Comparison of ENCODE assay signal across 1 cellular context in the genomic region with DNA sequence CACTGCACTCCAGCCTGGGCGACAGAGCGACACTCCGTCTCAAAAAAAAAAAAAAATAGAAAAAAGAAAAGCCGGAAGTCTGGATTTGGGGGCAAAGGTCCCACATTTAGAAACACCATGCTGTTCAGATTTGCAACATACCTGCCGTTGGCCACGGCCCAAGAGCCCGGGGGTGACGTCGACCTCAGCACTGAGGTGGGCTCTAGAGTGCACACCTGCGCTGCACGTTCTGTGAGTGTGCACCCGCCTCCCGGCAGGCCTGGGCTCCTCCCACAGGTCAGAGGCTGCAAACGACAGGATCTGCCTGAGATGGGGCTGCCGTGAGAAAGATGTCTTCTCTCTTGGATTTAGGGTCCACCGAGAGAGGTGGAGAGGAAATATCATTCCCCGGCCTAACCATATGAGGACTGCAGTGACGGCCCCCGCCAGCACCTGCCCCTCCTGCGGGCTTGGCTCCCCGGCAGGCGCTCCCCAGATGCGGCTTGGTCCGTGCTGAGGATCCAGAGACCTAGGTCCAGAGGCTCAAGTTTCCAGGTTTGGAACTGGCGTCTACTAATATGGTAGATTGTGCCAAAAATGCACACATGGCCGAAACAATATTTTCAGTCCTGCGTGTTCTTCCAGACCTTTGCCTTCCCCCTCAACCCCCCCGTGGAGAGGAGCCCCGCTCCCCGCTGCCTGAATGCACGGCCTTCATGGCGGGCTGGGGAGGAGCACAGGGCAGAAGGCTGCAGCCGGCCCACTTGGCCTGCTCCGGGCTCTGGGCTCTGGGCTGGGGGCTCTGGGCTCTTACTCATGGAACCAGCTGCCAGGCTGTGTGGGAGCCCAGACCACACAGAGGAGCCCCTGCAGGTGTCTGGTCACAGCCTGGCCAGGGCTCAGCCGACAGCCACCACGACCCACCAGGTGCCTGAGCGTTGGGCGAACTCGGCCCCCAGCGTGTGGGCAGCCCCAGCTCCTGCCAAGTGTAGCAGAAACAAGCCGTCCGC.
TF ChIP-seq lines count a peak whose summit lies in the region.

No MANE protein-coding gene starts in this region.

TF ChIP-seq in GM23338, 12 proteins besides CTCF, POLR2A, EP300 and RAD21 (continued from another document):
- TF ChIP-seq, protein P1, sequence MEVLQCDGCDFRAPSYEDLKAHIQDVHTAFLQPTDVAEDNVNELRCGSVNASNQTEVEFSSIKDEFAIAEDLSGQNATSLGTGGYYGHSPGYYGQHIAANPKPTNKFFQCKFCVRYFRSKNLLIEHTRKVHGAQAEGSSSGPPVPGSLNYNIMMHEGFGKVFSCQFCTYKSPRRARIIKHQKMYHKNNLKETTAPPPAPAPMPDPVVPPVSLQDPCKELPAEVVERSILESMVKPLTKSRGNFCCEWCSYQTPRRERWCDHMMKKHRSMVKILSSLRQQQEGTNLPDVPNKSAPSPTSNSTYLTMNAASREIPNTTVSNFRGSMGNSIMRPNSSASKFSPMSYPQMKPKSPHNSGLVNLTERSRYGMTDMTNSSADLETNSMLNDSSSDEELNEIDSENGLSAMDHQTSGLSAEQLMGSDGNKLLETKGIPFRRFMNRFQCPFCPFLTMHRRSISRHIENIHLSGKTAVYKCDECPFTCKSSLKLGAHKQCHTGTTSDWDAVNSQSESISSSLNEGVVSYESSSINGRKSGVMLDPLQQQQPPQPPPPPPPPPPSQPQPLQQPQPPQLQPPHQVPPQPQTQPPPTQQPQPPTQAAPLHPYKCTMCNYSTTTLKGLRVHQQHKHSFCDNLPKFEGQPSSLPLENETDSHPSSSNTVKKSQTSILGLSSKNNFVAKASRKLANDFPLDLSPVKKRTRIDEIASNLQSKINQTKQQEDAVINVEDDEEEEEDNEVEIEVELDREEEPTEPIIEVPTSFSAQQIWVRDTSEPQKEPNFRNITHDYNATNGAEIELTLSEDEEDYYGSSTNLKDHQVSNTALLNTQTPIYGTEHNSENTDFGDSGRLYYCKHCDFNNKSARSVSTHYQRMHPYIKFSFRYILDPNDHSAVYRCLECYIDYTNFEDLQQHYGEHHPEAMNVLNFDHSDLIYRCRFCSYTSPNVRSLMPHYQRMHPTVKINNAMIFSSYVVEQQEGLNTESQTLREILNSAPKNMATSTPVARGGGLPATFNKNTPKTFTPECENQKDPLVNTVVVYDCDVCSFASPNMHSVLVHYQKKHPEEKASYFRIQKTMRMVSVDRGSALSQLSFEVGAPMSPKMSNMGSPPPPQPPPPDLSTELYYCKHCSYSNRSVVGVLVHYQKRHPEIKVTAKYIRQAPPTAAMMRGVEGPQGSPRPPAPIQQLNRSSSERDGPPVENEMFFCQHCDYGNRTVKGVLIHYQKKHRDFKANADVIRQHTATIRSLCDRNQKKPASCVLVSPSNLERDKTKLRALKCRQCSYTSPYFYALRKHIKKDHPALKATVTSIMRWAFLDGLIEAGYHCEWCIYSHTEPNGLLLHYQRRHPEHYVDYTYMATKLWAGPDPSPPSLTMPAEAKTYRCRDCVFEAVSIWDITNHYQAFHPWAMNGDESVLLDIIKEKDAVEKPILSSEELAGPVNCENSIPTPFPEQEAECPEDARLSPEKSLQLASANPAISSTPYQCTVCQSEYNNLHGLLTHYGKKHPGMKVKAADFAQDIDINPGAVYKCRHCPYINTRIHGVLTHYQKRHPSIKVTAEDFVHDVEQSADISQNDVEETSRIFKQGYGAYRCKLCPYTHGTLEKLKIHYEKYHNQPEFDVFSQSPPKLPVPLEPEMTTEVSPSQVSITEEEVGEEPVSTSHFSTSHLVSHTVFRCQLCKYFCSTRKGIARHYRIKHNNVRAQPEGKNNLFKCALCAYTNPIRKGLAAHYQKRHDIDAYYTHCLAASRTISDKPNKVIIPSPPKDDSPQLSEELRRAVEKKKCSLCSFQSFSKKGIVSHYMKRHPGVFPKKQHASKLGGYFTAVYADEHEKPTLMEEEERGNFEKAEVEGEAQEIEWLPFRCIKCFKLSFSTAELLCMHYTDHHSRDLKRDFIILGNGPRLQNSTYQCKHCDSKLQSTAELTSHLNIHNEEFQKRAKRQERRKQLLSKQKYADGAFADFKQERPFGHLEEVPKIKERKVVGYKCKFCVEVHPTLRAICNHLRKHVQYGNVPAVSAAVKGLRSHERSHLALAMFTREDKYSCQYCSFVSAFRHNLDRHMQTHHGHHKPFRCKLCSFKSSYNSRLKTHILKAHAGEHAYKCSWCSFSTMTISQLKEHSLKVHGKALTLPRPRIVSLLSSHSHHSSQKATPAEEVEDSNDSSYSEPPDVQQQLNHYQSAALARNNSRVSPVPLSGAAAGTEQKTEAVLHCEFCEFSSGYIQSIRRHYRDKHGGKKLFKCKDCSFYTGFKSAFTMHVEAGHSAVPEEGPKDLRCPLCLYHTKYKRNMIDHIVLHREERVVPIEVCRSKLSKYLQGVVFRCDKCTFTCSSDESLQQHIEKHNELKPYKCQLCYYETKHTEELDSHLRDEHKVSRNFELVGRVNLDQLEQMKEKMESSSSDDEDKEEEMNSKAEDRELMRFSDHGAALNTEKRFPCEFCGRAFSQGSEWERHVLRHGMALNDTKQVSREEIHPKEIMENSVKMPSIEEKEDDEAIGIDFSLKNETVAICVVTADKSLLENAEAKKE (CRISPR knock-in tag; IDR thresholded peaks at IDR 0.05) = no peak
- TF ChIP-seq REST (IDR thresholded peaks at IDR 0.05; ENCODE audit: unreplicated experiment) = no peak
- TF ChIP-seq, protein P2, sequence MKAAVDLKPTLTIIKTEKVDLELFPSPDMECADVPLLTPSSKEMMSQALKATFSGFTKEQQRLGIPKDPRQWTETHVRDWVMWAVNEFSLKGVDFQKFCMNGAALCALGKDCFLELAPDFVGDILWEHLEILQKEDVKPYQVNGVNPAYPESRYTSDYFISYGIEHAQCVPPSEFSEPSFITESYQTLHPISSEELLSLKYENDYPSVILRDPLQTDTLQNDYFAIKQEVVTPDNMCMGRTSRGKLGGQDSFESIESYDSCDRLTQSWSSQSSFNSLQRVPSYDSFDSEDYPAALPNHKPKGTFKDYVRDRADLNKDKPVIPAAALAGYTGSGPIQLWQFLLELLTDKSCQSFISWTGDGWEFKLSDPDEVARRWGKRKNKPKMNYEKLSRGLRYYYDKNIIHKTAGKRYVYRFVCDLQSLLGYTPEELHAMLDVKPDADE (IDR thresholded peaks at IDR 0.05) = no peak
- no peak for TF ChIP-seq CREB1 (CRISPR knock-in tag; IDR thresholded peaks at IDR 0.05; ENCODE audit: low read depth)
- no peak for TF ChIP-seq ZNF331 (CRISPR knock-in tag; IDR thresholded peaks at IDR 0.05; ENCODE audit: low read depth)
